1 cellular context compared by ENCODE assay signal in genomic region chr22:20186183-20186870, GRCh38.
A peak's percentile ranks its signal among the peaks of the same experiment; 100 is the strongest.
TF ChIP-seq lines count a peak whose summit lies in the region.

No MANE protein-coding gene starts in this region.

TF ChIP-seq in K562, 482 proteins besides CTCF, POLR2A, EP300 and RAD21 (continued from another document and continues in another):
- TF ChIP-seq ZNF740 (CRISPR knock-in tag; IDR thresholded peaks at IDR 0.05) (no peak), ZNF740 (tag; IDR thresholded peaks at IDR 0.05) (no peak), ZSCAN32 (CRISPR knock-in tag; IDR thresholded peaks at IDR 0.05) (no peak), ARNT (IDR thresholded peaks at IDR 0.05) (no peak), HMGXB4 (CRISPR knock-in tag; IDR thresholded peaks at IDR 0.05) (no peak), HMBOX1 (IDR thresholded peaks at IDR 0.05) (no peak), E2F1 (CRISPR knock-in tag; IDR thresholded peaks at IDR 0.05) (no peak), ZBTB26 (CRISPR knock-in tag; IDR thresholded peaks at IDR 0.05) (no peak), ZNF785 (CRISPR knock-in tag; IDR thresholded peaks at IDR 0.05) (no peak; the same call in 1 of the 2 replicates), MTF1 (CRISPR knock-in tag; IDR thresholded peaks at IDR 0.05; ENCODE audit: borderline replicate concordance) (no peak), POLR2AphosphoS2 (IDR thresholded peaks at IDR 0.05; ENCODE audit: low read length) (no peak), ZNF408 (CRISPR knock-in tag; IDR thresholded peaks at IDR 0.05; ENCODE audit: low read depth) (no peak), PCBP2 (IDR thresholded peaks at IDR 0.05; ENCODE audit: low read depth, low read length, poor library complexity, severe bottlenecking) (no peak), EWSR1 (IDR thresholded peaks at IDR 0.05; ENCODE audit: borderline replicate concordance, low read depth, partially characterized antibody) (no peak), ZNF79 (CRISPR knock-in tag; IDR thresholded peaks at IDR 0.05; ENCODE audit: low read depth) (no peak), CREB5 (CRISPR knock-in tag; IDR thresholded peaks at IDR 0.05) (no peak), THAP12 (CRISPR knock-in tag; IDR thresholded peaks at IDR 0.05) (0 out of 2 replicates have a peak, but pooled peaks have one; percentile 45), BRCA1 (IDR thresholded peaks at IDR 0.05) (no peak), BRCA1 (CRISPR knock-in tag; IDR thresholded peaks at IDR 0.05) (no peak), NFIC (IDR thresholded peaks at IDR 0.05) (no peak), HDAC2 (IDR thresholded peaks at IDR 0.05) (0 out of 2 replicates have a peak, but pooled peaks have one; percentile 18), ZNF592 (IDR thresholded peaks at IDR 0.05) (no peak), EP400 (IDR thresholded peaks at IDR 0.05) (no peak), PML (IDR thresholded peaks at IDR 0.05; ENCODE audit: low read length) (no peak), ZBTB1 (CRISPR knock-in tag; IDR thresholded peaks at IDR 0.05; ENCODE audit: borderline replicate concordance, low read depth) (no peak), FOS (IDR thresholded peaks at IDR 0.05; ENCODE audit: extremely low read depth, insufficient read length) (no peak), HNRNPL (IDR thresholded peaks at IDR 0.05; ENCODE audit: low read depth, low read length) (no peak), ZFP91 (CRISPR knock-in tag; IDR thresholded peaks at IDR 0.05) (0 out of 2 replicates have a peak, but pooled peaks have one; percentile 16), NFE2L1 (tag; IDR thresholded peaks at IDR 0.05; ENCODE audit: borderline replicate concordance, low read depth) (no peak), RNF219 (CRISPR knock-in tag; IDR thresholded peaks at IDR 0.05) (no peak), SMAD2 (IDR thresholded peaks at IDR 0.05; ENCODE audit: low read depth, low read length) (no peak), FOXP4 (CRISPR knock-in tag; IDR thresholded peaks at IDR 0.05; ENCODE audit: borderline replicate concordance) (no peak), RBM15 (IDR thresholded peaks at IDR 0.05; ENCODE audit: insufficient read depth, low read length) (no peak), YBX1 (IDR thresholded peaks at IDR 0.05) (no peak), HDAC3 (IDR thresholded peaks at IDR 0.05; ENCODE audit: borderline replicate concordance, partially characterized antibody) (no peak), ZNF655 (CRISPR knock-in tag; IDR thresholded peaks at IDR 0.05) (no peak), NFATC3 (IDR thresholded peaks at IDR 0.05) (no peak), BRD9 (IDR thresholded peaks at IDR 0.05; ENCODE audit: low read depth, partially characterized antibody) (no peak)
